In genomic region chr19:39307822-39308530, GRCh38 we compare ENCODE assay signal across 14 cellular contexts. TPM values are rescaled to one million over a fixed set of nuclear protein-coding genes. Genes with fewer than 3 reads are reported as not detected.
A peak's percentile ranks its signal among the peaks of the same experiment; 100 is the strongest.
DNase-seq lines count a peak whose midpoint lies in the region; ATAC-seq and TF ChIP-seq lines count a peak whose summit lies in the region.
"Had no signal": no experiment of that assay in that cellular context is flagged by ENCODE, and none has a peak within 500 bp of the region (broad histone marks: within the 10 kb centered on the region; RNA-seq: fewer than 3 reads in every experiment).

No MANE protein-coding gene starts in this region.

- intact Hi-C loops in breast epithelium (cut with DNase I; ENCODE audit: low total_unique reads), result no loop called here
- intact Hi-C loops in MCF 10A (cut with micrococcal nuclease), result no loop called here
- intact Hi-C loops in upper lobe of right lung (cut with DNase I), result no loop called here
- intact Hi-C loops in activated CD4-positive, alpha-beta memory T cell treated with anti-CD3 and anti-CD28 coated beads for 36 hours (cut with micrococcal nuclease), result no loop called here

- H3K4me3 ChIP-seq in breast epithelium (peak overlapping the region in 2 of 3 donors; percentile 30 to 38), upper lobe of right lung (peak overlapping the region; percentile 26)

- POLR2A ChIA-PET in MCF 10A (lab: Yijun Ruan, JAX), result no interaction called here
- POLR2A ChIA-PET in activated CD4-positive, alpha-beta memory T cell treated with anti-CD3 and anti-CD28 coated beads for 36 hours (lab: Charles Lee), result no interaction called here

- peaks cover 39% of the 10 kb centered on the region for H3K27me3 Mint-ChIP-seq in MCF 10A (ENCODE audit: insufficient read depth, unreplicated experiment)
- H3K27me3 Mint-ChIP-seq in nephron progenitor cell (ENCODE audit: low read depth, poor library complexity), result peaks cover 72% of the 10 kb centered on the region
- no peaks in the 10 kb centered on the region for H3K27me3 Mint-ChIP-seq in activated CD4-positive, alpha-beta memory T cell treated with anti-CD3 and anti-CD28 coated beads for 36 hours

- H3K27me3 ChIP-seq in breast epithelium (peaks cover 0 to 24% of the 10 kb centered on the region in 2 donors), foreskin keratinocyte (peaks cover 67% of the 10 kb centered on the region), upper lobe of right lung (peaks cover 18% of the 10 kb centered on the region)

- no peak for ATAC-seq in foreskin keratinocyte
- peak; percentile 9 for ATAC-seq in upper lobe of right lung
- ATAC-seq in HG03095 (IDR thresholded peaks at IDR 0.05; ENCODE audit: unreplicated experiment), result no peak
- ATAC-seq in HG02763 (IDR thresholded peaks at IDR 0.05; ENCODE audit: unreplicated experiment), result no peak

- H3K4me1 Mint-ChIP-seq in MCF 10A (ENCODE audit: insufficient read depth, unreplicated experiment) (peaks cover 6% of the 10 kb centered on the region), nephron progenitor cell (peaks cover 44% of the 10 kb centered on the region)
- H3K4me1 Mint-ChIP-seq in activated CD4-positive, alpha-beta memory T cell treated with anti-CD3 and anti-CD28 coated beads for 36 hours (ENCODE audit: low read depth), result no peaks in the 10 kb centered on the region
- H3K4me1 Mint-ChIP-seq: activated B cell treated with CpG ODN at 0.5 μM for 24 hours had no signal

- no peaks in the 10 kb centered on the region for H3K36me3 ChIP-seq in breast epithelium
- H3K36me3 ChIP-seq in upper lobe of right lung, result no peaks in the 10 kb centered on the region
- H3K36me3 ChIP-seq: tibial artery had no signal

- no TSS peak for BruUV-seq in MCF 10A (replicated peaks; lab: Mats Ljungman, UMichigan)

- H3K27ac ChIP-seq in breast epithelium (no peak overlapping the region), foreskin keratinocyte (no peak overlapping the region), upper lobe of right lung (no peak overlapping the region)
- H3K27ac ChIP-seq: skin epidermis, tibial artery had no signal

- H3K4me1 ChIP-seq in breast epithelium, result no peaks in the 10 kb centered on the region
- H3K4me1 ChIP-seq in foreskin keratinocyte, result no peaks in the 10 kb centered on the region
- H3K4me1 ChIP-seq in upper lobe of right lung, result no peaks in the 10 kb centered on the region

- no peak overlapping the region for H3K4me3 Mint-ChIP-seq in MCF 10A (ENCODE audit: unreplicated experiment)
- peak overlapping the region; percentile 55 for H3K4me3 Mint-ChIP-seq in nephron progenitor cell
- H3K4me3 Mint-ChIP-seq in activated CD4-positive, alpha-beta memory T cell treated with anti-CD3 and anti-CD28 coated beads for 36 hours, result no peak overlapping the region
- H3K4me3 Mint-ChIP-seq: activated B cell treated with CpG ODN at 0.5 μM for 24 hours had no signal

- CTCF ChIA-PET in MCF 10A (lab: Yijun Ruan, JAX), result no interaction called here
- CTCF ChIA-PET in activated CD4-positive, alpha-beta memory T cell treated with anti-CD3 and anti-CD28 coated beads for 36 hours (lab: Charles Lee), result no interaction called here

- TF ChIP-seq CTCF in breast epithelium (IDR thresholded peaks at IDR 0.05), result no peak
- TF ChIP-seq CTCF in MCF 10A (IDR thresholded peaks at IDR 0.05; ENCODE audit: unreplicated experiment), result no peak
- TF ChIP-seq CTCF in foreskin keratinocyte (conservative IDR thresholded peaks at IDR 0.05), result peak; percentile 2
- no peak for TF ChIP-seq CTCF in nephron progenitor cell (IDR thresholded peaks at IDR 0.05)
- no peak for TF ChIP-seq CTCF in upper lobe of right lung (IDR thresholded peaks at IDR 0.05)

- H3K9me3 ChIP-seq in breast epithelium, result no peaks in the 10 kb centered on the region
- no peaks in the 10 kb centered on the region for H3K9me3 ChIP-seq in upper lobe of right lung
- H3K9me3 ChIP-seq: tibial artery had no signal

- TF ChIP-seq POLR2A in breast epithelium (IDR thresholded peaks at IDR 0.05), result no peak

- H3K27ac Mint-ChIP-seq in MCF 10A (ENCODE audit: low read depth, unreplicated experiment) (no peak overlapping the region), nephron progenitor cell (no peak overlapping the region)
- H3K27ac Mint-ChIP-seq in activated CD4-positive, alpha-beta memory T cell treated with anti-CD3 and anti-CD28 coated beads for 36 hours, result no peak overlapping the region
- H3K27ac Mint-ChIP-seq: activated B cell treated with CpG ODN at 0.5 μM for 24 hours had no signal

- no peaks in the 10 kb centered on the region for H3K9me3 Mint-ChIP-seq in MCF 10A (ENCODE audit: unreplicated experiment)
- no peaks in the 10 kb centered on the region for H3K9me3 Mint-ChIP-seq in nephron progenitor cell
- no peaks in the 10 kb centered on the region for H3K9me3 Mint-ChIP-seq in activated CD4-positive, alpha-beta memory T cell treated with anti-CD3 and anti-CD28 coated beads for 36 hours
- H3K9me3 Mint-ChIP-seq: activated B cell treated with CpG ODN at 0.5 μM for 24 hours had no signal

- no peak for DNase-seq in breast epithelium (ENCODE audit: low spot score in 2 of 2)
- no peak for DNase-seq in MCF 10A (ENCODE audit: unreplicated experiment)
- no peak for DNase-seq in foreskin keratinocyte
- DNase-seq in nephron progenitor cell, result peak; percentile 41
- DNase-seq in upper lobe of right lung, result no peak
- no peak for DNase-seq in activated CD4-positive, alpha-beta memory T cell treated with anti-CD3 and anti-CD28 coated beads for 36 hours
- DNase-seq: activated B cell treated with CpG ODN at 0.5 μM for 24 hours; activated T-cell treated with anti-CD3 and anti-CD28 coated beads, Interleukin-2, amount 50 U/mL, for 1 hour; effector CD8-positive, alpha-beta T cell had no signal

- H3K36me3 Mint-ChIP-seq in MCF 10A (ENCODE audit: insufficient read depth, unreplicated experiment) (no peaks in the 10 kb centered on the region), nephron progenitor cell (ENCODE audit: low read depth) (peaks cover 11% of the 10 kb centered on the region)
- peaks cover 11% of the 10 kb centered on the region for H3K36me3 Mint-ChIP-seq in activated CD4-positive, alpha-beta memory T cell treated with anti-CD3 and anti-CD28 coated beads for 36 hours

RNA-seq across cellular contexts. Expression of gene IFNL1, which starts 11.8 kb away (rescaled TPM):
- total RNA-seq in breast epithelium (not detected), MCF 10A (2022) (not detected in 2 replicates), foreskin keratinocyte (not detected in 2 replicates), upper lobe of right lung (not detected)
- not detected in 2 replicates for polyA plus RNA-seq in foreskin keratinocyte
- total RNA-seq in activated CD4-positive, alpha-beta memory T cell treated with anti-CD3 and anti-CD28 coated beads for 36 hours, result 1 to 10 TPM; 1.2 to 1.6 TPM
- total RNA-seq: A172, activated B cell treated with CpG ODN at 0.5 μM for 24 hours had no signal

RNA-seq across cellular contexts. Expression of gene LRFN1, which starts 12.7 kb away (rescaled TPM):
- total RNA-seq in breast epithelium (under 1 TPM; 0.16 to 0.66 (median 0.59) TPM), MCF 10A (2022) (0.16 TPM in 1 of 2 replicates, not detected in the other), foreskin keratinocyte (0.14 and 0.20 TPM in 2 replicates), upper lobe of right lung (2.2 TPM)
- 0.16 and 0.22 TPM in 2 replicates for polyA plus RNA-seq in foreskin keratinocyte
- 1 to 10 TPM; 6.4 to 6.5 TPM for total RNA-seq in activated CD4-positive, alpha-beta memory T cell treated with anti-CD3 and anti-CD28 coated beads for 36 hours

RNA-seq across cellular contexts. Expression of gene GMFG, which starts 27.9 kb away (rescaled TPM):
- 10 to 100 TPM; 21.7 to 47.5 (median 26.6) TPM for total RNA-seq in breast epithelium
- not detected in 2 replicates for total RNA-seq in MCF 10A (2022)
- total RNA-seq in foreskin keratinocyte, result not detected in 2 replicates
- 0.21 and 0.31 TPM in 2 replicates for polyA plus RNA-seq in foreskin keratinocyte
- 113 TPM for total RNA-seq in upper lobe of right lung
- total RNA-seq in activated CD4-positive, alpha-beta memory T cell treated with anti-CD3 and anti-CD28 coated beads for 36 hours, result 100 to 1,000 TPM; 393 to 415 TPM
- total RNA-seq: A172 had no signal

RNA-seq across cellular contexts. Expression of gene SAMD4B, which starts 34.2 kb away (rescaled TPM):
- 10 to 100 TPM; 57.4 to 65.2 (median 59.7) TPM for total RNA-seq in breast epithelium
- total RNA-seq in MCF 10A (2022), result 65.4 and 94.2 TPM in 2 replicates
- 61.2 and 63.2 TPM in 2 replicates for total RNA-seq in foreskin keratinocyte
- polyA plus RNA-seq in foreskin keratinocyte, result 70.6 and 72.8 TPM in 2 replicates
- 81.2 TPM for total RNA-seq in upper lobe of right lung
- 10 to 100 TPM; 49.4 to 51.3 TPM for total RNA-seq in activated CD4-positive, alpha-beta memory T cell treated with anti-CD3 and anti-CD28 coated beads for 36 hours

RNA-seq across cellular contexts. Expression of gene IFNL2, which starts 39.8 kb away (rescaled TPM):
- not detected for total RNA-seq in breast epithelium
- not detected in 2 replicates for total RNA-seq in MCF 10A (2022)
- not detected in 2 replicates for total RNA-seq in foreskin keratinocyte
- polyA plus RNA-seq in foreskin keratinocyte, result not detected in 2 replicates
- not detected for total RNA-seq in upper lobe of right lung
- not detected for total RNA-seq in activated CD4-positive, alpha-beta memory T cell treated with anti-CD3 and anti-CD28 coated beads for 36 hours
- total RNA-seq: A172, activated B cell treated with CpG ODN at 0.5 μM for 24 hours had no signal

Comparison
In these comparisons a context has a peak if more than half of its experiments do, and no peak if none do; other contexts are left out.
1. RNA of gene GMFG, which starts 27.9 kb away (total RNA-seq): 393 to 415 TPM in activated CD4-positive, alpha-beta memory T cell treated with anti-CD3 and anti-CD28 coated beads for 36 hours, 113 TPM in upper lobe of right lung (single experiment) and 21.7 to 47.5 TPM in breast epithelium; not detected in foreskin keratinocyte and not detected in MCF 10A; every median in the first group is over 10 times any median in the second.